ENCODE assay signal across 1 cellular context in the genomic region with DNA sequence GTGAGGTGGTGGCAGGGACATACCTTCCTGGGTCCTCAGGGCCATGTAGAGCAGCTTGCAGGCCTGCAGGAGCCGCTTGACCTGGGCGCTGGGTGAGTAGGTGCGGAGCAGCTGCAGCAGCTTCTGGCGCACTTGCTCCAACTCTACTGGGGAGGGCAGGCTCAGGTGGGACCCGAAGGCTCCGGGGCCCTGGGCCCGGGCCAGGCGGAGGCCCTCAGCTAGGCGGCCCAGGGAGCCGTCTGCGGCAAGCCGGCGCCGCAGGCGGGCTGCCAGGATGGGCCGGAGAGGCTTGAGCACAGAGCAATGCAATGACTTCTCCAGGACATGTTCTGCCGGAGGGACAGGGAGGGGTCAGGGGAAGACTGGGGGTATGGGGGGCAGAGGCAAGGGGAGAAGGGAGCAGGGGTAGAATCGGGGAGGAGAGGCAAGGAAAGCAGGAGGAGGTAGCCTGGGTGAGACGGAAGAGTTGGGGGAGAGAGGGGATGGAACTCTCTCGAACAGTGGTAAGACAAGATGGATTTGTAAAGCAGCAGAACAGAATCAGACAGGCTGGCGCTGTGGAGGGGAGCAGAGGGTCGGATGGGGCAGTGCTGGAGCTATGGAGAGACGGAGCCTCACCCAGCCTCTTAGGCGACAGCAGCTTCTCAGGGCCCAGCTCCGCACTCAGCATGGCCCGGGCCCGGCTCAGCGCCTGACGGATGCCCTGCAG.
TF ChIP-seq lines count a peak whose summit lies in the region.

No MANE protein-coding gene starts in this region.

TF ChIP-seq in SK-N-SH treated with all-trans-retinoic acid at 6 μM for 48 hours, 23 proteins besides CTCF, POLR2A, EP300 and RAD21 (continued from another document):
- TF ChIP-seq, protein P1, sequence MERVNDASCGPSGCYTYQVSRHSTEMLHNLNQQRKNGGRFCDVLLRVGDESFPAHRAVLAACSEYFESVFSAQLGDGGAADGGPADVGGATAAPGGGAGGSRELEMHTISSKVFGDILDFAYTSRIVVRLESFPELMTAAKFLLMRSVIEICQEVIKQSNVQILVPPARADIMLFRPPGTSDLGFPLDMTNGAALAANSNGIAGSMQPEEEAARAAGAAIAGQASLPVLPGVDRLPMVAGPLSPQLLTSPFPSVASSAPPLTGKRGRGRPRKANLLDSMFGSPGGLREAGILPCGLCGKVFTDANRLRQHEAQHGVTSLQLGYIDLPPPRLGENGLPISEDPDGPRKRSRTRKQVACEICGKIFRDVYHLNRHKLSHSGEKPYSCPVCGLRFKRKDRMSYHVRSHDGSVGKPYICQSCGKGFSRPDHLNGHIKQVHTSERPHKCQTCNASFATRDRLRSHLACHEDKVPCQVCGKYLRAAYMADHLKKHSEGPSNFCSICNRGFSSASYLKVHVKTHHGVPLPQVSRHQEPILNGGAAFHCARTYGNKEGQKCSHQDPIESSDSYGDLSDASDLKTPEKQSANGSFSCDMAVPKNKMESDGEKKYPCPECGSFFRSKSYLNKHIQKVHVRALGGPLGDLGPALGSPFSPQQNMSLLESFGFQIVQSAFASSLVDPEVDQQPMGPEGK (CRISPR knock-in tag; IDR thresholded peaks at IDR 0.05; ENCODE audit: borderline replicate concordance) = no peak
- TF ChIP-seq, protein P2, sequence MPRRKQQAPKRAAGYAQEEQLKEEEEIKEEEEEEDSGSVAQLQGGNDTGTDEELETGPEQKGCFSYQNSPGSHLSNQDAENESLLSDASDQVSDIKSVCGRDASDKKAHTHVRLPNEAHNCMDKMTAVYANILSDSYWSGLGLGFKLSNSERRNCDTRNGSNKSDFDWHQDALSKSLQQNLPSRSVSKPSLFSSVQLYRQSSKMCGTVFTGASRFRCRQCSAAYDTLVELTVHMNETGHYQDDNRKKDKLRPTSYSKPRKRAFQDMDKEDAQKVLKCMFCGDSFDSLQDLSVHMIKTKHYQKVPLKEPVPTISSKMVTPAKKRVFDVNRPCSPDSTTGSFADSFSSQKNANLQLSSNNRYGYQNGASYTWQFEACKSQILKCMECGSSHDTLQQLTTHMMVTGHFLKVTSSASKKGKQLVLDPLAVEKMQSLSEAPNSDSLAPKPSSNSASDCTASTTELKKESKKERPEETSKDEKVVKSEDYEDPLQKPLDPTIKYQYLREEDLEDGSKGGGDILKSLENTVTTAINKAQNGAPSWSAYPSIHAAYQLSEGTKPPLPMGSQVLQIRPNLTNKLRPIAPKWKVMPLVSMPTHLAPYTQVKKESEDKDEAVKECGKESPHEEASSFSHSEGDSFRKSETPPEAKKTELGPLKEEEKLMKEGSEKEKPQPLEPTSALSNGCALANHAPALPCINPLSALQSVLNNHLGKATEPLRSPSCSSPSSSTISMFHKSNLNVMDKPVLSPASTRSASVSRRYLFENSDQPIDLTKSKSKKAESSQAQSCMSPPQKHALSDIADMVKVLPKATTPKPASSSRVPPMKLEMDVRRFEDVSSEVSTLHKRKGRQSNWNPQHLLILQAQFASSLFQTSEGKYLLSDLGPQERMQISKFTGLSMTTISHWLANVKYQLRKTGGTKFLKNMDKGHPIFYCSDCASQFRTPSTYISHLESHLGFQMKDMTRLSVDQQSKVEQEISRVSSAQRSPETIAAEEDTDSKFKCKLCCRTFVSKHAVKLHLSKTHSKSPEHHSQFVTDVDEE (CRISPR knock-in tag; IDR thresholded peaks at IDR 0.05) = no peak
- TF ChIP-seq ISL1 (CRISPR knock-in tag; IDR thresholded peaks at IDR 0.05) = no peak
- TF ChIP-seq POU6F1 (CRISPR knock-in tag; IDR thresholded peaks at IDR 0.05; ENCODE audit: borderline replicate concordance, low read depth) = no peak
- TF ChIP-seq PPARA (CRISPR knock-in tag; IDR thresholded peaks at IDR 0.05; ENCODE audit: borderline replicate concordance) = no peak
- TF ChIP-seq ZFP30 (CRISPR knock-in tag; IDR thresholded peaks at IDR 0.05) = no peak
- TF ChIP-seq ESRRG (CRISPR knock-in tag; IDR thresholded peaks at IDR 0.05) = no peak
- TF ChIP-seq ZNF70 (CRISPR knock-in tag; IDR thresholded peaks at IDR 0.05) = no peak
- TF ChIP-seq CSDC2 (CRISPR knock-in tag; IDR thresholded peaks at IDR 0.05) = no peak
